In the genomic region with DNA sequence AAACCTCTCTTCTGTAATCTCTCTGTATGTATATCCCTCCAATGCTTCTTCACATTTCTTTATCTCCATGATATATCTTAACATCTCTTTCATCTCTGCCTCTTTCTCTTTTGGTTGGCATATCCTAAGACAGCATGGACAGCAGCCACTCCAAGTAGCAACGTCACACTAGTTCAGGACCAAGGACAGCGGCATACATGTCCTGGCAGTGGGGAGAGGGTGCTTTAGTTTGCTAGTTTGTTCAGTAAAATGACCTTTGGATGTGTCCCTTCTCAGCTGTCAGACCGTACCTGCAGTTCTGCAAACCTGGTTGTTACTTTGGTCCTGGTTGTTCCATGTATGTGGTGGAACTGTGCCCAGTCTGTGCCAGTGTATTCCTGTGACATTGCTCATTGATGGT, we compare ENCODE assay signal across 10 cellular contexts.
DNase-seq lines count a peak whose midpoint lies in the region; ATAC-seq and TF ChIP-seq lines count a peak whose summit lies in the region.
"Had no signal": no experiment of that assay in that cellular context is flagged by ENCODE, and none has a peak within 500 bp of the region (broad histone marks: within the 10 kb centered on the region; RNA-seq: fewer than 3 reads in every experiment).

No MANE protein-coding gene starts in this region.

- TF ChIP-seq CTCF in RWPE2 (IDR thresholded peaks at IDR 0.05; ENCODE audit: poor library complexity, severe bottlenecking) (no peak), fibroblast of pulmonary artery (IDR thresholded peaks at IDR 0.05; ENCODE audit: low read length, missing control alignments) (no peak), retinal pigment epithelial cell (conservative IDR thresholded peaks at IDR 0.05; ENCODE audit: low read depth, low read length) (no peak), WERI-Rb-1 (IDR thresholded peaks at IDR 0.05; ENCODE audit: low read depth, low read length) (no peak)

- H3K4me3 ChIP-seq in RWPE2 (ENCODE audit: severe bottlenecking), result no peak overlapping the region
- H3K4me3 ChIP-seq in fibroblast of pulmonary artery (replicated peaks; ENCODE audit: low read depth, low read length), result no peak overlapping the region
- no peak overlapping the region for H3K4me3 ChIP-seq in retinal pigment epithelial cell (ENCODE audit: low read length)
- no peak overlapping the region for H3K4me3 ChIP-seq in WERI-Rb-1 (ENCODE audit: low read depth, low read length)

- H3K9me3 ChIP-seq in RWPE2 (ENCODE audit: severe bottlenecking) (no peaks in the 10 kb centered on the region), WERI-Rb-1 (ENCODE audit: severe bottlenecking) (no peaks in the 10 kb centered on the region)

- no peak overlapping the region for H3K27ac ChIP-seq in RWPE2 (ENCODE audit: poor library complexity, severe bottlenecking)
- H3K27ac ChIP-seq in WERI-Rb-1, result no peak overlapping the region
- H3K27ac ChIP-seq: VCaP had no signal

- DNase-seq in activated T-cell treated with anti-CD3 and anti-CD28 coated beads for 48 hours (ENCODE audit: low read depth), result peak; percentile 1
- no peak for DNase-seq in activated T-cell treated with anti-CD3 and anti-CD28 coated beads, Interleukin-2, amount 50 U/mL, for 24 hours
- no peak for DNase-seq in RWPE2 (ENCODE audit: low spot score)
- peak; percentile 86 for DNase-seq in fibroblast of pulmonary artery (ENCODE audit: low read depth)
- DNase-seq in retinal pigment epithelial cell (ENCODE audit: low read depth), result peak; percentile 34
- no peak for DNase-seq in WERI-Rb-1

- H3K36me3 ChIP-seq in RWPE2 (ENCODE audit: low read depth) (no peaks in the 10 kb centered on the region), WERI-Rb-1 (no peaks in the 10 kb centered on the region)

- no peaks in the 10 kb centered on the region for H3K4me1 ChIP-seq in RWPE2 (ENCODE audit: insufficient read depth, poor library complexity, severe bottlenecking)

- H3K27me3 Mint-ChIP-seq in activated T-cell treated with anti-CD3 and anti-CD28 coated beads, Interleukin-2, amount 50 U/mL, for 24 hours, result peaks cover 2% of the 10 kb centered on the region

- no peaks in the 10 kb centered on the region for H3K4me1 Mint-ChIP-seq in activated T-cell treated with anti-CD3 and anti-CD28 coated beads, Interleukin-2, amount 50 U/mL, for 24 hours (ENCODE audit: low read depth)
- H3K4me1 Mint-ChIP-seq: CD4-positive, alpha-beta memory T cell had no signal

- H3K9me3 Mint-ChIP-seq in activated T-cell treated with anti-CD3 and anti-CD28 coated beads, Interleukin-2, amount 50 U/mL, for 24 hours, result no peaks in the 10 kb centered on the region

- H3K36me3 Mint-ChIP-seq in activated T-cell treated with anti-CD3 and anti-CD28 coated beads, Interleukin-2, amount 50 U/mL, for 24 hours (ENCODE audit: low read depth), result no peaks in the 10 kb centered on the region
- H3K36me3 Mint-ChIP-seq: CD4-positive, alpha-beta memory T cell had no signal

- ATAC-seq in RWPE2 (ENCODE audit: low read depth) (peak; percentile 61; the same call in 2 of the 3 replicates), HG02884 (IDR thresholded peaks at IDR 0.05; ENCODE audit: unreplicated experiment) (no peak), HG02610 (IDR thresholded peaks at IDR 0.05; ENCODE audit: unreplicated experiment) (no peak)

- H3K4me3 Mint-ChIP-seq in activated T-cell treated with anti-CD3 and anti-CD28 coated beads, Interleukin-2, amount 50 U/mL, for 24 hours, result no peak overlapping the region
- H3K4me3 Mint-ChIP-seq: CD4-positive, alpha-beta memory T cell had no signal

- no peaks in the 10 kb centered on the region for H3K27me3 ChIP-seq in RWPE2 (ENCODE audit: insufficient read depth, poor library complexity, severe bottlenecking)
- H3K27me3 ChIP-seq in WERI-Rb-1 (ENCODE audit: insufficient read depth, low read depth, severe bottlenecking), result no peaks in the 10 kb centered on the region

- no peak overlapping the region for H3K27ac Mint-ChIP-seq in activated T-cell treated with anti-CD3 and anti-CD28 coated beads, Interleukin-2, amount 50 U/mL, for 24 hours
- H3K27ac Mint-ChIP-seq: CD4-positive, alpha-beta memory T cell had no signal

Comparison
In these comparisons a context has a peak if more than half of its experiments do, and no peak if none do; other contexts are left out.
1. DNase-seq: peak in activated T-cell treated with anti-CD3 and anti-CD28 coated beads for 48 hours (single experiment), fibroblast of pulmonary artery (single experiment) and retinal pigment epithelial cell (single experiment); none in activated T-cell treated with anti-CD3 and anti-CD28 coated beads, Interleukin-2, amount 50 U/mL, for 24 hours (single experiment), RWPE2 (single experiment) and WERI-Rb-1 (single experiment).